ENCODE assay signal across 8 cellular contexts in genomic region chr9:137757613-137758029, GRCh38.
DNase-seq lines count a peak whose midpoint lies in the region; ATAC-seq, FAIRE-seq and TF ChIP-seq lines count a peak whose summit lies in the region.

No MANE protein-coding gene starts in this region.

- TF ChIP-seq CTCF in PC-3 (conservative IDR thresholded peaks at IDR 0.05; ENCODE audit: low read depth, low read length) (no peak), bronchial epithelial cell (IDR thresholded peaks at IDR 0.05; ENCODE audit: insufficient read depth, low read length, severe bottlenecking) (no peak)

- no peaks in the 10 kb centered on the region for H3K79me2 ChIP-seq in PC-3 (ENCODE audit: low read length)

- no peak overlapping the region for H3K9ac ChIP-seq in PC-3 (ENCODE audit: low read length)

- CTCF ChIA-PET in PC-3 (lab: Charles Lee): no interaction called here

- intact Hi-C loops in PC-3 (cut with micrococcal nuclease): no loop called here

- H3K27me3 ChIP-seq in PC-3 (ENCODE audit: low read length) (no peaks in the 10 kb centered on the region), bronchial epithelial cell (ENCODE audit: control insufficient read depth, insufficient read depth, low read length) (no peaks in the 10 kb centered on the region)

- no peak overlapping the region for H3K27ac ChIP-seq in PC-3 (ENCODE audit: low read length)

- peaks cover 23% of the 10 kb centered on the region for H3K36me3 ChIP-seq in PC-3 (ENCODE audit: low read depth, low read length)
- H3K36me3 ChIP-seq in bronchial epithelial cell (ENCODE audit: control insufficient read depth, insufficient read depth, low read length): peaks cover 29% of the 10 kb centered on the region

- ATAC-seq in GM18909 (IDR thresholded peaks at IDR 0.05; ENCODE audit: poor library complexity, unreplicated experiment) (peak; percentile 37), PC-3 (peak; percentile 98), GM21576 (IDR thresholded peaks at IDR 0.05; ENCODE audit: unreplicated experiment) (no peak)

- DNase-seq in PC-3 (peak; percentile 40), bronchial epithelial cell (ENCODE audit: low read depth) (peak; percentile 76), D341Med (ENCODE audit: low spot score) (no peak), OCI-M1 (lab: John Stamatoyannopoulos, UW) (no peak), ureter (ENCODE audit: low spot score) (no peak)
- DNase-seq in stimulated activated CD4-positive, alpha-beta T cell treated with anti-CD3 and anti-CD28 coated beads, Interleukin-1b, Interleukin-23, amount 100 ng/mL, for 48 hours: peak; percentile 25

- H3K9me2 ChIP-seq in PC-3 (replicated peaks; ENCODE audit: low read length): no peaks in the 10 kb centered on the region

- H3K4me3 ChIP-seq in PC-3 (ENCODE audit: low read length) (no peak overlapping the region), bronchial epithelial cell (ENCODE audit: low read depth, low read length) (no peak overlapping the region)

- no peaks in the 10 kb centered on the region for H3F3A ChIP-seq in PC-3 (ENCODE audit: low read length, unreplicated experiment)

- no peaks in the 10 kb centered on the region for H4K20me1 ChIP-seq in PC-3 (ENCODE audit: low read length)

- BruUV-seq in PC-3 (replicated peaks; lab: Mats Ljungman, UMichigan): no TSS peak

- peak overlapping the region; percentile 25; the same call in 1 of the 2 replicates for H3K4me2 ChIP-seq in PC-3 (ENCODE audit: low read length)

- H2AFZ ChIP-seq in PC-3 (ENCODE audit: low read length): no peak overlapping the region

- 0 out of 2 replicates have a peak, but pooled peaks cover 7% of the 10 kb centered on the region for H3K4me1 ChIP-seq in PC-3 (ENCODE audit: insufficient read depth, low read length)

- H3K9me3 ChIP-seq in PC-3 (ENCODE audit: low read length): no peaks in the 10 kb centered on the region

- POLR2A ChIA-PET in PC-3 (lab: Charles Lee; ENCODE audit: unreplicated experiment): no interaction called here

- no peak for FAIRE-seq in bronchial epithelial cell (lab: Jason Lieb, UNC)

Comparison
In these comparisons a context has a peak if more than half of its experiments do, and no peak if none do; other contexts are left out.
1. DNase-seq: peak in PC-3 (single experiment), bronchial epithelial cell (single experiment) and stimulated activated CD4-positive, alpha-beta T cell treated with anti-CD3 and anti-CD28 coated beads, Interleukin-1b, Interleukin-23, amount 100 ng/mL, for 48 hours (single experiment); none in D341Med (single experiment), OCI-M1 (single experiment) and ureter (single experiment).